ENCODE assay signal across 1 cellular context in the genomic region with DNA sequence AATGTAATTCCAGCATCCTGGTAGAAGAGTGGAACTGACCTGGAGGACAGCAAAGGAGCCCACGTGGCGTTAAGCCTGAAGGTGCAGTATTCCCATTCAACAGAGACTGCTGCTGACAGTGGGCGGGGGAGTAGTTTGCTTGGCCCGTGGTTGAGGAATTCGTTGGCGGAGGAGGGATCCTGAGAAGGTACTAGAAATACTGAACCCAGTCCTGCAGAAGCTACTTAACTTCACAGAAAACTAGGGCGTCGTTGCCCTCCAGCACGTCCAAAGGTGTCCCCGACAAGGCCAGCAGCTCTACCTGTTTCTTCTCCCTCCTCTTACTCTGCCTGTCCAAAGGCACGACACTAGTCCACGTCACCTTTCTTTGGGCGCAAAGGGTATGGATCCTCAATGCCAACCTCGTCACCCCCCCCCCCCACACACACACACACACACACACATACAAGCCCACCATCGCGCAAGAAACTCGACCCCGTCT.
TF ChIP-seq lines count a peak whose summit lies in the region.

No MANE protein-coding gene starts in this region.

TF ChIP-seq in GM12878, 131 proteins besides CTCF, POLR2A, EP300 and RAD21:
- TF ChIP-seq TARDBP (IDR thresholded peaks at IDR 0.05; ENCODE audit: borderline replicate concordance) (0 out of 2 replicates have a peak, but pooled peaks have one; percentile 50), FOXM1 (IDR thresholded peaks at IDR 0.05; ENCODE audit: low read depth, low read length) (no peak), IRF4 (IDR thresholded peaks at IDR 0.05; ENCODE audit: low read depth, low read length) (0 out of 2 replicates have a peak, but pooled peaks have one; percentile 3), RCOR1 (conservative IDR thresholded peaks at IDR 0.05; ENCODE audit: low read depth, low read length) (no peak)
- TF ChIP-seq, protein P1, sequence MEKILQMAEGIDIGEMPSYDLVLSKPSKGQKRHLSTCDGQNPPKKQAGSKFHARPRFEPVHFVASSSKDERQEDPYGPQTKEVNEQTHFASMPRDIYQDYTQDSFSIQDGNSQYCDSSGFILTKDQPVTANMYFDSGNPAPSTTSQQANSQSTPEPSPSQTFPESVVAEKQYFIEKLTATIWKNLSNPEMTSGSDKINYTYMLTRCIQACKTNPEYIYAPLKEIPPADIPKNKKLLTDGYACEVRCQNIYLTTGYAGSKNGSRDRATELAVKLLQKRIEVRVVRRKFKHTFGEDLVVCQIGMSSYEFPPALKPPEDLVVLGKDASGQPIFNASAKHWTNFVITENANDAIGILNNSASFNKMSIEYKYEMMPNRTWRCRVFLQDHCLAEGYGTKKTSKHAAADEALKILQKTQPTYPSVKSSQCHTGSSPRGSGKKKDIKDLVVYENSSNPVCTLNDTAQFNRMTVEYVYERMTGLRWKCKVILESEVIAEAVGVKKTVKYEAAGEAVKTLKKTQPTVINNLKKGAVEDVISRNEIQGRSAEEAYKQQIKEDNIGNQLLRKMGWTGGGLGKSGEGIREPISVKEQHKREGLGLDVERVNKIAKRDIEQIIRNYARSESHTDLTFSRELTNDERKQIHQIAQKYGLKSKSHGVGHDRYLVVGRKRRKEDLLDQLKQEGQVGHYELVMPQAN (conservative IDR thresholded peaks at IDR 0.05) = 0 out of 2 replicates have a peak, but pooled peaks have one; percentile 40
